ENCODE assay signal across 11 cellular contexts in genomic region chr11:4406206-4406605, GRCh38. TPM values are rescaled to one million over a fixed set of nuclear protein-coding genes. Genes with fewer than 3 reads are reported as not detected.
"Had no signal": no experiment of that assay in that cellular context is flagged by ENCODE, and none has a peak within 500 bp of the region (broad histone marks: within the 10 kb centered on the region; RNA-seq: fewer than 3 reads in every experiment).

No MANE protein-coding gene starts in this region.

RNA-seq across cellular contexts. Expression of gene OR52B4, which starts 38.0 kb away (rescaled TPM):
- total RNA-seq: LHCN-M2; MCF 10A; NCI-H460; OCI-LY7; Right ventricle myocardium superior; RPMI7951; SJCRH30; SK-MEL-5; T-cell; T-helper 1 cell treated with Interleukin-12 subunit alpha and Interleukin-12 subunit beta and Interleukin-4 antibody, amounts not matched to agents 30 ng/mL and 1 ng/mL, for 36 hours; T-helper 17 cell had no signal

RNA-seq across cellular contexts. Expression of gene OR52K2, which starts 42.9 kb away (rescaled TPM):
- total RNA-seq: LHCN-M2; MCF 10A; NCI-H460; OCI-LY7; Right ventricle myocardium superior; RPMI7951; SJCRH30; SK-MEL-5; T-cell; T-helper 1 cell treated with Interleukin-12 subunit alpha and Interleukin-12 subunit beta and Interleukin-4 antibody, amounts not matched to agents 30 ng/mL and 1 ng/mL, for 36 hours; T-helper 17 cell had no signal
